In the genomic region with DNA sequence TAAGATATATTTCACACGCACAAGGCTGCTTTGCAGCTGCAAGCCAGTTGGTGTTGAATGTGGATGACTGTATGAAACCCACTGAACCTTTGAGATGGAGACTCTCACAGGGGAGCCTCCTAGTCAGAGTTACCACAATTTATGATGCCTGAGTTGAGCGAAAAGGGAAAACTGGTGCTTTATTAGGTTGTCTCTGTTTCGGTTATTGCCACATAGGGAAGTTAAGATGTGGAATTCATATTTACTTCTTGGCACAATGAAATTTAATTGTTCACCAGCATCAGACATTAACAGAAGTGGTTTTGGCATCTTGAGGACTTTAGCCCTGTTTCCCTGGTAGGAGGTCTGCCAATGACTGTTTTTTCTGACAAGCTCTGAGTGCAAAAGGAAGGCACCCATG, we compare ENCODE assay signal across 24 cellular contexts.
"Had no signal": no experiment of that assay in that cellular context is flagged by ENCODE, and none has a peak within 500 bp of the region (broad histone marks: within the 10 kb centered on the region; RNA-seq: fewer than 3 reads in every experiment).

No MANE protein-coding gene starts in this region.

- ATAC-seq: left lobe of liver; naive thymus-derived CD8-positive, alpha-beta T cell; pancreas; sciatic nerve; stimulated activated effector memory CD8-positive, alpha-beta T cell treated with anti-CD3 and anti-CD28 coated beads, Interleukin-12 subunit alpha, Interleukin-12 subunit beta, amount 100 ng/mL, for 72 hours had no signal

- H3K4me3 Mint-ChIP-seq: naive thymus-derived CD8-positive, alpha-beta T cell; nephron; neural crest cell; stimulated activated effector memory CD8-positive, alpha-beta T cell treated with anti-CD3 and anti-CD28 coated beads, Interleukin-12 subunit alpha, Interleukin-12 subunit beta, amount 100 ng/mL, for 72 hours; stimulated activated naive CD8-positive, alpha-beta T cell treated with anti-CD3 and anti-CD28 coated beads, Interleukin-15, Interleukin-2, amounts not matched to agents 100 ng/mL and 50 ng/mL, for 24 hours had no signal

- H3K27ac Mint-ChIP-seq: naive thymus-derived CD8-positive, alpha-beta T cell; nephron; stimulated activated effector memory CD8-positive, alpha-beta T cell treated with anti-CD3 and anti-CD28 coated beads, Interleukin-12 subunit alpha, Interleukin-12 subunit beta, amount 100 ng/mL, for 72 hours; stimulated activated naive CD8-positive, alpha-beta T cell treated with anti-CD3 and anti-CD28 coated beads, Interleukin-15, Interleukin-2, amounts not matched to agents 100 ng/mL and 50 ng/mL, for 24 hours had no signal

- FAIRE-seq: keratinocyte, pancreas had no signal

- H3K27me3 Mint-ChIP-seq: stimulated activated naive CD8-positive, alpha-beta T cell treated with anti-CD3 and anti-CD28 coated beads, Interleukin-15, Interleukin-2, amounts not matched to agents 100 ng/mL and 50 ng/mL, for 24 hours had no signal

- H3K4me1 ChIP-seq: prostate gland, suprapubic skin, tibial artery, uterus had no signal

- H3K36me3 Mint-ChIP-seq: naive thymus-derived CD8-positive, alpha-beta T cell; stimulated activated effector memory CD8-positive, alpha-beta T cell treated with anti-CD3 and anti-CD28 coated beads, Interleukin-12 subunit alpha, Interleukin-12 subunit beta, amount 100 ng/mL, for 72 hours had no signal

- H3K27ac ChIP-seq: pancreas, prostate gland, skin epidermis, suprapubic skin, thoracic aorta, tibial artery, uterus had no signal

- H3K4me1 Mint-ChIP-seq: naive thymus-derived CD8-positive, alpha-beta T cell; neural crest cell; stimulated activated effector memory CD8-positive, alpha-beta T cell treated with anti-CD3 and anti-CD28 coated beads, Interleukin-12 subunit alpha, Interleukin-12 subunit beta, amount 100 ng/mL, for 72 hours had no signal

- H3K4me3 ChIP-seq: lung, pancreas, prostate gland, skin epidermis, suprapubic skin, thoracic aorta, tibial artery, uterus had no signal

- H3K27me3 ChIP-seq: pancreas, suprapubic skin, tibial artery, uterus had no signal

- DNase-seq: hippocampal formation; kidney glomerular epithelial cell; midbrain; naive thymus-derived CD8-positive, alpha-beta T cell; nucleus accumbens; pancreas; posterior cingulate gyrus; stimulated activated CD4-positive, alpha-beta T cell treated with anti-CD3 and anti-CD28 coated beads, Interleukin-4, amount 100 ng/mL, for 24 hours; stimulated activated naive CD4-positive, alpha-beta T cell; tibial artery; trophoblast cell; uterus had no signal

- H3K36me3 ChIP-seq: pancreas, prostate gland, suprapubic skin, thoracic aorta, tibial artery, uterus had no signal

- H3K9me3 ChIP-seq: pancreas, prostate gland, suprapubic skin, tibial artery, uterus had no signal
